1 cellular context compared by ENCODE assay signal in genomic region chr22:47659467-47660302, GRCh38.
TF ChIP-seq lines count a peak whose summit lies in the region.

No MANE protein-coding gene starts in this region.

TF ChIP-seq in GM23338, 12 proteins besides CTCF, POLR2A, EP300 and RAD21 (continued from another document):
- TF ChIP-seq ETS1 (IDR thresholded peaks at IDR 0.05) = no peak
- TF ChIP-seq EZH2phosphoT487 (IDR thresholded peaks at IDR 0.05; ENCODE audit: unreplicated experiment) = no peak
- TF ChIP-seq ZNF331 (CRISPR knock-in tag; IDR thresholded peaks at IDR 0.05; ENCODE audit: low read depth) = no peak
- TF ChIP-seq, protein P1, sequence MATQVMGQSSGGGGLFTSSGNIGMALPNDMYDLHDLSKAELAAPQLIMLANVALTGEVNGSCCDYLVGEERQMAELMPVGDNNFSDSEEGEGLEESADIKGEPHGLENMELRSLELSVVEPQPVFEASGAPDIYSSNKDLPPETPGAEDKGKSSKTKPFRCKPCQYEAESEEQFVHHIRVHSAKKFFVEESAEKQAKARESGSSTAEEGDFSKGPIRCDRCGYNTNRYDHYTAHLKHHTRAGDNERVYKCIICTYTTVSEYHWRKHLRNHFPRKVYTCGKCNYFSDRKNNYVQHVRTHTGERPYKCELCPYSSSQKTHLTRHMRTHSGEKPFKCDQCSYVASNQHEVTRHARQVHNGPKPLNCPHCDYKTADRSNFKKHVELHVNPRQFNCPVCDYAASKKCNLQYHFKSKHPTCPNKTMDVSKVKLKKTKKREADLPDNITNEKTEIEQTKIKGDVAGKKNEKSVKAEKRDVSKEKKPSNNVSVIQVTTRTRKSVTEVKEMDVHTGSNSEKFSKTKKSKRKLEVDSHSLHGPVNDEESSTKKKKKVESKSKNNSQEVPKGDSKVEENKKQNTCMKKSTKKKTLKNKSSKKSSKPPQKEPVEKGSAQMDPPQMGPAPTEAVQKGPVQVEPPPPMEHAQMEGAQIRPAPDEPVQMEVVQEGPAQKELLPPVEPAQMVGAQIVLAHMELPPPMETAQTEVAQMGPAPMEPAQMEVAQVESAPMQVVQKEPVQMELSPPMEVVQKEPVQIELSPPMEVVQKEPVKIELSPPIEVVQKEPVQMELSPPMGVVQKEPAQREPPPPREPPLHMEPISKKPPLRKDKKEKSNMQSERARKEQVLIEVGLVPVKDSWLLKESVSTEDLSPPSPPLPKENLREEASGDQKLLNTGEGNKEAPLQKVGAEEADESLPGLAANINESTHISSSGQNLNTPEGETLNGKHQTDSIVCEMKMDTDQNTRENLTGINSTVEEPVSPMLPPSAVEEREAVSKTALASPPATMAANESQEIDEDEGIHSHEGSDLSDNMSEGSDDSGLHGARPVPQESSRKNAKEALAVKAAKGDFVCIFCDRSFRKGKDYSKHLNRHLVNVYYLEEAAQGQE (IDR thresholded peaks at IDR 0.05; ENCODE audit: unreplicated experiment) = no peak
- TF ChIP-seq NANOG (IDR thresholded peaks at IDR 0.05; ENCODE audit: borderline replicate concordance) = no peak
- TF ChIP-seq ZNF114 (CRISPR knock-in tag; IDR thresholded peaks at IDR 0.05) = no peak
- TF ChIP-seq, protein P2, sequence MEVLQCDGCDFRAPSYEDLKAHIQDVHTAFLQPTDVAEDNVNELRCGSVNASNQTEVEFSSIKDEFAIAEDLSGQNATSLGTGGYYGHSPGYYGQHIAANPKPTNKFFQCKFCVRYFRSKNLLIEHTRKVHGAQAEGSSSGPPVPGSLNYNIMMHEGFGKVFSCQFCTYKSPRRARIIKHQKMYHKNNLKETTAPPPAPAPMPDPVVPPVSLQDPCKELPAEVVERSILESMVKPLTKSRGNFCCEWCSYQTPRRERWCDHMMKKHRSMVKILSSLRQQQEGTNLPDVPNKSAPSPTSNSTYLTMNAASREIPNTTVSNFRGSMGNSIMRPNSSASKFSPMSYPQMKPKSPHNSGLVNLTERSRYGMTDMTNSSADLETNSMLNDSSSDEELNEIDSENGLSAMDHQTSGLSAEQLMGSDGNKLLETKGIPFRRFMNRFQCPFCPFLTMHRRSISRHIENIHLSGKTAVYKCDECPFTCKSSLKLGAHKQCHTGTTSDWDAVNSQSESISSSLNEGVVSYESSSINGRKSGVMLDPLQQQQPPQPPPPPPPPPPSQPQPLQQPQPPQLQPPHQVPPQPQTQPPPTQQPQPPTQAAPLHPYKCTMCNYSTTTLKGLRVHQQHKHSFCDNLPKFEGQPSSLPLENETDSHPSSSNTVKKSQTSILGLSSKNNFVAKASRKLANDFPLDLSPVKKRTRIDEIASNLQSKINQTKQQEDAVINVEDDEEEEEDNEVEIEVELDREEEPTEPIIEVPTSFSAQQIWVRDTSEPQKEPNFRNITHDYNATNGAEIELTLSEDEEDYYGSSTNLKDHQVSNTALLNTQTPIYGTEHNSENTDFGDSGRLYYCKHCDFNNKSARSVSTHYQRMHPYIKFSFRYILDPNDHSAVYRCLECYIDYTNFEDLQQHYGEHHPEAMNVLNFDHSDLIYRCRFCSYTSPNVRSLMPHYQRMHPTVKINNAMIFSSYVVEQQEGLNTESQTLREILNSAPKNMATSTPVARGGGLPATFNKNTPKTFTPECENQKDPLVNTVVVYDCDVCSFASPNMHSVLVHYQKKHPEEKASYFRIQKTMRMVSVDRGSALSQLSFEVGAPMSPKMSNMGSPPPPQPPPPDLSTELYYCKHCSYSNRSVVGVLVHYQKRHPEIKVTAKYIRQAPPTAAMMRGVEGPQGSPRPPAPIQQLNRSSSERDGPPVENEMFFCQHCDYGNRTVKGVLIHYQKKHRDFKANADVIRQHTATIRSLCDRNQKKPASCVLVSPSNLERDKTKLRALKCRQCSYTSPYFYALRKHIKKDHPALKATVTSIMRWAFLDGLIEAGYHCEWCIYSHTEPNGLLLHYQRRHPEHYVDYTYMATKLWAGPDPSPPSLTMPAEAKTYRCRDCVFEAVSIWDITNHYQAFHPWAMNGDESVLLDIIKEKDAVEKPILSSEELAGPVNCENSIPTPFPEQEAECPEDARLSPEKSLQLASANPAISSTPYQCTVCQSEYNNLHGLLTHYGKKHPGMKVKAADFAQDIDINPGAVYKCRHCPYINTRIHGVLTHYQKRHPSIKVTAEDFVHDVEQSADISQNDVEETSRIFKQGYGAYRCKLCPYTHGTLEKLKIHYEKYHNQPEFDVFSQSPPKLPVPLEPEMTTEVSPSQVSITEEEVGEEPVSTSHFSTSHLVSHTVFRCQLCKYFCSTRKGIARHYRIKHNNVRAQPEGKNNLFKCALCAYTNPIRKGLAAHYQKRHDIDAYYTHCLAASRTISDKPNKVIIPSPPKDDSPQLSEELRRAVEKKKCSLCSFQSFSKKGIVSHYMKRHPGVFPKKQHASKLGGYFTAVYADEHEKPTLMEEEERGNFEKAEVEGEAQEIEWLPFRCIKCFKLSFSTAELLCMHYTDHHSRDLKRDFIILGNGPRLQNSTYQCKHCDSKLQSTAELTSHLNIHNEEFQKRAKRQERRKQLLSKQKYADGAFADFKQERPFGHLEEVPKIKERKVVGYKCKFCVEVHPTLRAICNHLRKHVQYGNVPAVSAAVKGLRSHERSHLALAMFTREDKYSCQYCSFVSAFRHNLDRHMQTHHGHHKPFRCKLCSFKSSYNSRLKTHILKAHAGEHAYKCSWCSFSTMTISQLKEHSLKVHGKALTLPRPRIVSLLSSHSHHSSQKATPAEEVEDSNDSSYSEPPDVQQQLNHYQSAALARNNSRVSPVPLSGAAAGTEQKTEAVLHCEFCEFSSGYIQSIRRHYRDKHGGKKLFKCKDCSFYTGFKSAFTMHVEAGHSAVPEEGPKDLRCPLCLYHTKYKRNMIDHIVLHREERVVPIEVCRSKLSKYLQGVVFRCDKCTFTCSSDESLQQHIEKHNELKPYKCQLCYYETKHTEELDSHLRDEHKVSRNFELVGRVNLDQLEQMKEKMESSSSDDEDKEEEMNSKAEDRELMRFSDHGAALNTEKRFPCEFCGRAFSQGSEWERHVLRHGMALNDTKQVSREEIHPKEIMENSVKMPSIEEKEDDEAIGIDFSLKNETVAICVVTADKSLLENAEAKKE (CRISPR knock-in tag; IDR thresholded peaks at IDR 0.05) = no peak
- no peak for TF ChIP-seq CREB1 (CRISPR knock-in tag; IDR thresholded peaks at IDR 0.05; ENCODE audit: low read depth)
- no peak for TF ChIP-seq JUNB (IDR thresholded peaks at IDR 0.05; ENCODE audit: unreplicated experiment)
